Comparison of ENCODE assay signal across 16 cellular contexts in the genomic region with DNA sequence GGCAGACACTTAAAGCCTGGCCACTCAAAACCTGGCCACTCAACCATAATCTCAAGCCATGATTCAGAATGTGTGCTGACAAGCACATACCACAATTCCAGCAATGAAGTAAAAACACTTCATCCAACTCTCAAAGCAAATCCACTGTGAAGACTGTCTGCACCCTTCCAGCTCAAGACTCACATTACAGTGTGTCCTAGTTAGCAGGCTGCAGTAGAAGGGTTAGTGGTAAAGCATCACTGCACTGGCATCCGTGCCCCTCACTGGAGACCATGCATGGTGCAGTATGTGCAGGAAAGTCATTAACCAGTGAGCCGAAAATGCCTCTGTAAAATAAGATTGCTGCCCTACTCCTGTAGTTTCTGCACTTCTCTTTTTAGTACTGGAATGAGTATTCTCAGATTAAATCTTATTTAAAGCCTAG. TPM values are rescaled to one million over a fixed set of nuclear protein-coding genes. Genes with fewer than 3 reads are reported as not detected.
DNase-seq lines count a peak whose midpoint lies in the region; ATAC-seq and TF ChIP-seq lines count a peak whose summit lies in the region.
"Had no signal": no experiment of that assay in that cellular context is flagged by ENCODE, and none has a peak within 500 bp of the region (broad histone marks: within the 10 kb centered on the region; RNA-seq: fewer than 3 reads in every experiment).

No MANE protein-coding gene starts in this region.

- H3K79me1 ChIP-seq in IMR-90 (ENCODE audit: low read depth in 1 of 2, low read length in 2 of 2) (peaks cover 19 to 41% of the 10 kb centered on the region in 2 experiments), neuronal stem cell (ENCODE audit: low read depth, low read length) (no peaks in the 10 kb centered on the region)

- H3K27me3 Mint-ChIP-seq in activated T-helper 2 cell treated with anti-CD3 and anti-CD28 coated beads, Interferon-gamma antibody, Interleukin-2, Interleukin-4, amounts not matched to agents 10 μg/mL and 5 μg/mL and 100 μg/mL, durations not matched to agents 14 hours and 24 hours and 36 hours (ENCODE audit: low read depth): no peaks in the 10 kb centered on the region
- no peaks in the 10 kb centered on the region for H3K27me3 Mint-ChIP-seq in activated CD8-positive, alpha-beta T cell treated with anti-CD3 and anti-CD28 coated beads for 36 hours
- H3K27me3 Mint-ChIP-seq: progenitor cell of endocrine pancreas had no signal

- WGBS in IMR-90 (ENCODE audit: extremely low coverage in 2 of 2, insufficient read length in 1 of 2), 2 experiments: no CpG with 5 or more reads among the region's 2 CpGs
- WGBS in lung, 2 donors: 67 to 78% methylated on average over 2 of the region's 2 CpGs
- WGBS in neuronal stem cell (ENCODE audit: extremely low coverage in 2 of 2, insufficient read length in 2 of 2, insufficient replicate concordance in 1 of 2), 2 donors: no CpG with 5 or more reads among the region's 2 CpGs

- H3K4me3 ChIP-seq in IMR-90 (ENCODE audit: insufficient read depth, low read depth, low read length): no peak overlapping the region
- no peak overlapping the region for H3K4me3 ChIP-seq in lung
- no peak overlapping the region for H3K4me3 ChIP-seq in neuronal stem cell (ENCODE audit: low read length in 2 of 2)
- H3K4me3 ChIP-seq: gastrocnemius medialis, SK-N-MC, testis had no signal

- H3K4ac ChIP-seq in IMR-90 (ENCODE audit: low read depth, low read length): no peak overlapping the region
- H3K4ac ChIP-seq in neuronal stem cell (ENCODE audit: low read length): no peak overlapping the region

- no peak overlapping the region for H3K9ac ChIP-seq in IMR-90 (ENCODE audit: low read depth, low read length)
- H3K9ac ChIP-seq in neuronal stem cell (ENCODE audit: low read depth, low read length, poor library complexity): no peak overlapping the region

- POLR2A ChIA-PET in IMR-90 (lab: Charles Lee; ENCODE audit: unreplicated experiment): no interaction called here
- POLR2A ChIA-PET in activated CD8-positive, alpha-beta T cell treated with anti-CD3 and anti-CD28 coated beads for 36 hours (lab: Charles Lee): interaction anchor here (0.6 kb wide), 1 partner anchor 143 kb away, joined by 3 read pairs; no protein-coding TSS in a partner anchor

- no peak overlapping the region for H2AK9ac ChIP-seq in IMR-90 (replicated peaks; ENCODE audit: low read depth, low read length, poor library complexity)

- no peak overlapping the region for H4K8ac ChIP-seq in IMR-90 (ENCODE audit: low read depth in 2 of 2, low read length in 2 of 2)
- no peak overlapping the region for H4K8ac ChIP-seq in neuronal stem cell (ENCODE audit: low read depth, low read length)

- H3K36me3 ChIP-seq in IMR-90 (ENCODE audit: control insufficient read depth, insufficient read depth, low read length) (no peaks in the 10 kb centered on the region), lung (ENCODE audit: control insufficient read depth in 2 of 2, insufficient read depth in 2 of 2, low read length in 2 of 2) (no peaks in the 10 kb centered on the region), neuronal stem cell (replicated peaks in 1 of 2; ENCODE audit: control insufficient read depth in 2 of 2, insufficient read depth in 2 of 2, low read length in 2 of 2) (no peaks in the 10 kb centered on the region)
- H3K36me3 ChIP-seq: gastrocnemius medialis had no signal

- no peak overlapping the region for H2BK20ac ChIP-seq in IMR-90 (ENCODE audit: low read depth, low read length)

- H2BK5ac ChIP-seq in IMR-90 (ENCODE audit: low read depth, low read length, poor library complexity, severe bottlenecking): no peak overlapping the region
- H2BK5ac ChIP-seq in neuronal stem cell (ENCODE audit: low read length): no peak overlapping the region

- peaks cover 5% of the 10 kb centered on the region for H3K9me1 ChIP-seq in IMR-90 (ENCODE audit: insufficient read depth, low read length)

- no peaks in the 10 kb centered on the region for H4K20me1 ChIP-seq in IMR-90 (ENCODE audit: insufficient read depth, low read length)

- BruUV-seq in IMR-90 (replicated peaks; lab: Mats Ljungman, UMichigan): no TSS peak

- no peak overlapping the region for H2BK12ac ChIP-seq in neuronal stem cell (ENCODE audit: low read length)

- peaks cover 5% of the 10 kb centered on the region for H3K36me3 Mint-ChIP-seq in activated T-helper 2 cell treated with anti-CD3 and anti-CD28 coated beads, Interferon-gamma antibody, Interleukin-2, Interleukin-4, amounts not matched to agents 10 μg/mL and 5 μg/mL and 100 μg/mL, durations not matched to agents 14 hours and 24 hours and 36 hours (ENCODE audit: low read depth)
- peaks cover 6% of the 10 kb centered on the region for H3K36me3 Mint-ChIP-seq in activated CD8-positive, alpha-beta T cell treated with anti-CD3 and anti-CD28 coated beads for 36 hours (ENCODE audit: low read depth)

- H3K4me1 ChIP-seq in IMR-90 (ENCODE audit: control insufficient read depth, insufficient read depth, low read length): peaks cover 16% of the 10 kb centered on the region
- peaks cover 6% of the 10 kb centered on the region in 2 donors for H3K4me1 ChIP-seq in lung (ENCODE audit: control insufficient read depth in 2 of 2, insufficient read depth in 2 of 2, low read length in 2 of 2)
- peaks cover 0 to 8% of the 10 kb centered on the region in 2 donors for H3K4me1 ChIP-seq in neuronal stem cell (ENCODE audit: control insufficient read depth in 2 of 2, insufficient read depth in 1 of 2, low read depth in 1 of 2, low read length in 2 of 2)

- H2BK120ac ChIP-seq in IMR-90 (ENCODE audit: low read depth, low read length) (no peak overlapping the region), neuronal stem cell (ENCODE audit: low read depth, low read length) (no peak overlapping the region)

- peak; percentile 67 for DNase-seq in Caki2 (ENCODE audit: low read depth)
- DNase-seq in IMR-90: peak; percentile 52
- no peak for DNase-seq in activated T-helper 2 cell treated with anti-CD3 and anti-CD28 coated beads, Interferon-gamma antibody, Interleukin-2, Interleukin-4, amounts not matched to agents 10 μg/mL and 5 μg/mL and 100 μg/mL, durations not matched to agents 14 hours and 24 hours and 36 hours (ENCODE audit: low spot score)
- DNase-seq in lung (ENCODE audit: low spot score): peak; percentile 36
- no peak for DNase-seq in activated CD8-positive, alpha-beta T cell treated with anti-CD3 and anti-CD28 coated beads for 36 hours
- DNase-seq in neuronal stem cell (ENCODE audit: low spot score): no peak
- DNase-seq in effector CD8-positive, alpha-beta T cell (lab: John Stamatoyannopoulos, UW): no peak
- DNase-seq: activated naive CD4-positive, alpha-beta T cell treated with Interleukin-2 at 50 U/mL for 16 hours; DND-41; gastrocnemius medialis; islet precursor cell; NCI-H2171; testis had no signal

- TF ChIP-seq POLR2A in IMR-90 (IDR thresholded peaks at IDR 0.05; ENCODE audit: low read depth, low read length): no peak

- H2AFZ ChIP-seq in IMR-90 (replicated peaks; ENCODE audit: low read length, poor library complexity): no peak overlapping the region
- no peak overlapping the region for H2AFZ ChIP-seq in neuronal stem cell (ENCODE audit: low read length)

- no peak for TF ChIP-seq RAD21 in IMR-90 (IDR thresholded peaks at IDR 0.05; ENCODE audit: low read length)

- H3K27ac ChIP-seq in IMR-90 (ENCODE audit: insufficient read depth, low read length) (no peak overlapping the region), lung (ENCODE audit: low read depth in 1 of 2, low read length in 1 of 2) (peak overlapping the region in 1 of 2 donors; percentile 20), neuronal stem cell (replicated peaks; ENCODE audit: low read length) (no peak overlapping the region)
- H3K27ac ChIP-seq: gastrocnemius medialis, SK-N-MC, testis had no signal

- no peak overlapping the region for H4K5ac ChIP-seq in IMR-90 (ENCODE audit: low read depth, low read length)

- no peak overlapping the region for H3K56ac ChIP-seq in IMR-90 (ENCODE audit: extremely low read depth, insufficient read depth, low read length)

- H3K27me3 ChIP-seq in IMR-90 (ENCODE audit: control insufficient read depth, insufficient read depth, low read length): no peaks in the 10 kb centered on the region
- H3K27me3 ChIP-seq in lung (ENCODE audit: control insufficient read depth, insufficient read depth): no peaks in the 10 kb centered on the region
- H3K27me3 ChIP-seq in neuronal stem cell (ENCODE audit: control insufficient read depth in 3 of 3, insufficient read depth in 3 of 3, low read depth in 1 of 3, low read length in 3 of 3): no peaks in the 10 kb centered on the region
- H3K27me3 ChIP-seq: gastrocnemius medialis, testis had no signal

- ATAC-seq in IMR-90 (ENCODE audit: low read depth) (peak; percentile 19; the same call in 1 of the 2 replicates), lung (ENCODE audit: insufficient read depth, low FRiP score) (peak; percentile 60), HG03571 (IDR thresholded peaks at IDR 0.05; ENCODE audit: unreplicated experiment) (no peak)
- ATAC-seq in activated CD8-positive, alpha-beta T cell treated with anti-CD3 and anti-CD28 coated beads for 36 hours: no peak
- ATAC-seq: gastrocnemius medialis had no signal

- H4K91ac ChIP-seq in IMR-90 (ENCODE audit: insufficient read depth, low read depth, low read length) (no peak overlapping the region; the same call in 1 of the 2 replicates), neuronal stem cell (ENCODE audit: low read depth, low read length, poor library complexity) (no peak overlapping the region)

- H3K9me3 ChIP-seq in IMR-90 (ENCODE audit: control insufficient read depth, insufficient read depth, low read length): no peaks in the 10 kb centered on the region
- H3K9me3 ChIP-seq in lung (ENCODE audit: control insufficient read depth in 2 of 2, insufficient read depth in 1 of 2, low read length in 1 of 2): no peaks in the 10 kb centered on the region
- H3K9me3 ChIP-seq in neuronal stem cell (replicated peaks in 1 of 2; ENCODE audit: control insufficient read depth in 2 of 2, insufficient read depth in 1 of 2, low read depth in 1 of 2, low read length in 2 of 2): no peaks in the 10 kb centered on the region
- H3K9me3 ChIP-seq: gastrocnemius medialis, testis had no signal

- H3K9me3 Mint-ChIP-seq in activated T-helper 2 cell treated with anti-CD3 and anti-CD28 coated beads, Interferon-gamma antibody, Interleukin-2, Interleukin-4, amounts not matched to agents 10 μg/mL and 5 μg/mL and 100 μg/mL, durations not matched to agents 14 hours and 24 hours and 36 hours: no peaks in the 10 kb centered on the region
- no peaks in the 10 kb centered on the region for H3K9me3 Mint-ChIP-seq in activated CD8-positive, alpha-beta T cell treated with anti-CD3 and anti-CD28 coated beads for 36 hours

- H2AK5ac ChIP-seq in IMR-90 (ENCODE audit: low read depth, low read length) (no peak overlapping the region; the same call in 1 of the 2 replicates), neuronal stem cell (ENCODE audit: low read depth, low read length) (no peak overlapping the region)

- in situ Hi-C loops in Caki2 (cut with HindIII; ENCODE audit: low pct_unique_long_range_greater_than_20kb, low sequenced_read_pairs): no loop called here
- in situ Hi-C loops in IMR-90 (cut with MboI; ENCODE audit: low sequenced_read_pairs): loop anchor here (25.0 kb wide), 1 partner anchor 346 kb away; no protein-coding TSS in a partner anchor

- H3K14ac ChIP-seq in IMR-90 (replicated peaks; ENCODE audit: low read depth, low read length) (peak overlapping the region; percentile 33; the same call in 1 of the 2 replicates), neuronal stem cell (ENCODE audit: low read length) (no peak overlapping the region)

- dilution Hi-C loops in IMR-90 (cut with HindIII; ENCODE audit: low sequenced_read_pairs, unreplicated experiment): no loop called here

- no peak overlapping the region for H3K18ac ChIP-seq in IMR-90 (ENCODE audit: low read depth, low read length)
- no peak overlapping the region for H3K18ac ChIP-seq in neuronal stem cell (ENCODE audit: low read length)

- H3K4me1 Mint-ChIP-seq in activated T-helper 2 cell treated with anti-CD3 and anti-CD28 coated beads, Interferon-gamma antibody, Interleukin-2, Interleukin-4, amounts not matched to agents 10 μg/mL and 5 μg/mL and 100 μg/mL, durations not matched to agents 14 hours and 24 hours and 36 hours (ENCODE audit: low read depth): peaks cover 38% of the 10 kb centered on the region
- peaks cover 22% of the 10 kb centered on the region for H3K4me1 Mint-ChIP-seq in activated CD8-positive, alpha-beta T cell treated with anti-CD3 and anti-CD28 coated beads for 36 hours (ENCODE audit: low read depth)

- peak overlapping the region; percentile 3 for H3K27ac Mint-ChIP-seq in activated T-helper 2 cell treated with anti-CD3 and anti-CD28 coated beads, Interferon-gamma antibody, Interleukin-2, Interleukin-4, amounts not matched to agents 10 μg/mL and 5 μg/mL and 100 μg/mL, durations not matched to agents 14 hours and 24 hours and 36 hours
- no peak overlapping the region for H3K27ac Mint-ChIP-seq in activated CD8-positive, alpha-beta T cell treated with anti-CD3 and anti-CD28 coated beads for 36 hours
- H3K27ac Mint-ChIP-seq: progenitor cell of endocrine pancreas had no signal

- TF ChIP-seq CTCF in IMR-90 (conservative IDR thresholded peaks at IDR 0.05; ENCODE audit: low read depth, low read length) (no peak), lung (IDR thresholded peaks at IDR 0.05; ENCODE audit: control extremely low read depth, extremely low read depth) (no peak)
- TF ChIP-seq CTCF in activated CD8-positive, alpha-beta T cell treated with anti-CD3 and anti-CD28 coated beads for 36 hours (IDR thresholded peaks at IDR 0.05): no peak

- H3K23ac ChIP-seq in IMR-90 (ENCODE audit: low read depth, low read length) (no peak overlapping the region), neuronal stem cell (ENCODE audit: low read depth, low read length, poor library complexity) (no peak overlapping the region)

- intact Hi-C loops in IMR-90 (cut with micrococcal nuclease): no loop called here
- intact Hi-C loops in activated T-helper 2 cell treated with anti-CD3 and anti-CD28 coated beads, Interferon-gamma antibody, Interleukin-2, Interleukin-4, amounts not matched to agents 10 μg/mL and 5 μg/mL and 100 μg/mL, durations not matched to agents 14 hours and 24 hours and 36 hours (cut with micrococcal nuclease): loop anchor here (2.0 to 10.0 kb wide), 7 partner anchors 15 to 353 kb away; partner anchors contain the start of gene SLC23A2
- intact Hi-C loops in activated CD8-positive, alpha-beta T cell treated with anti-CD3 and anti-CD28 coated beads for 36 hours (cut with micrococcal nuclease): no loop called here

- H2BK15ac ChIP-seq in IMR-90 (ENCODE audit: low read depth, low read length) (no peak overlapping the region), neuronal stem cell (ENCODE audit: low read length) (no peak overlapping the region)

- H3K4me2 ChIP-seq in IMR-90 (ENCODE audit: low read depth, low read length) (no peak overlapping the region), neuronal stem cell (ENCODE audit: insufficient read depth, low read length, poor library complexity, severe bottlenecking) (no peak overlapping the region)

- H3K4me3 Mint-ChIP-seq in activated T-helper 2 cell treated with anti-CD3 and anti-CD28 coated beads, Interferon-gamma antibody, Interleukin-2, Interleukin-4, amounts not matched to agents 10 μg/mL and 5 μg/mL and 100 μg/mL, durations not matched to agents 14 hours and 24 hours and 36 hours (ENCODE audit: low read depth): no peak overlapping the region
- no peak overlapping the region for H3K4me3 Mint-ChIP-seq in activated CD8-positive, alpha-beta T cell treated with anti-CD3 and anti-CD28 coated beads for 36 hours

- CTCF ChIA-PET in IMR-90 (lab: Yijun Ruan, JAX): interaction anchor here (0.6 kb wide), 1 partner anchor 1487 kb away, joined by 3 read pairs; no protein-coding TSS in a partner anchor
- CTCF ChIA-PET in activated CD8-positive, alpha-beta T cell treated with anti-CD3 and anti-CD28 coated beads for 36 hours (lab: Charles Lee): interaction anchor here (0.8 to 1.3 kb wide), 2 partner anchors 89 to 123 kb away, joined by 3 read pairs; no protein-coding TSS in a partner anchor

RNA-seq across cellular contexts. Expression of gene SLC23A2, which starts 43.4 kb away (rescaled TPM):
- total RNA-seq in Caki2 (2014; rRNA removed; shearing (Covaris generic); ENCODE audit: low replicate concordance): 13.8 and 14.6 TPM in 2 replicates
- 10.2 and 11.1 TPM in 2 replicates for total RNA-seq in IMR-90 (2012; rRNA removed)
- 13.5 and 14.4 TPM in 2 replicates for polyA plus RNA-seq in IMR-90 (2012; rRNA removed)
- polyA plus RNA-seq in IMR-90 (2012; cell fraction: cytosol; rRNA removed): 9.3 and 13.1 TPM in 2 replicates
- polyA plus RNA-seq in IMR-90 (2012; cell fraction: nucleus; rRNA removed; ENCODE audit: low replicate concordance): 22.1 and 35.5 TPM in 2 replicates
- total RNA-seq in activated T-helper 2 cell treated with anti-CD3 and anti-CD28 coated beads, Interferon-gamma antibody, Interleukin-2, Interleukin-4, amounts not matched to agents 10 μg/mL and 5 μg/mL and 100 μg/mL, durations not matched to agents 14 hours and 24 hours and 36 hours: 21.3 and 22.4 TPM in 2 replicates
- total RNA-seq in lung: 10 to 100 TPM; 18.9 to 23.5 TPM
- 1 to 10 TPM; 6.0 to 9.7 TPM for polyA plus RNA-seq in lung
- 10 to 100 TPM; 16.0 to 16.2 TPM for total RNA-seq in activated CD8-positive, alpha-beta T cell treated with anti-CD3 and anti-CD28 coated beads for 36 hours
- 5.6 TPM for polyA plus RNA-seq in neuronal stem cell (2013, experiment 1 of 2)
- 5.7 TPM for polyA plus RNA-seq in neuronal stem cell (2013, experiment 2 of 2)

Comparison
In these comparisons a context has a peak if more than half of its experiments do, and no peak if none do; other contexts are left out.
1. DNase-seq: peak in Caki2 (single experiment), IMR-90 (single experiment) and lung (single experiment); none in activated T-helper 2 cell treated with anti-CD3 and anti-CD28 coated beads, Interferon-gamma antibody, Interleukin-2, Interleukin-4, amounts not matched to agents 10 μg/mL and 5 μg/mL and 100 μg/mL, durations not matched to agents 14 hours and 24 hours and 36 hours (single experiment), activated CD8-positive, alpha-beta T cell treated with anti-CD3 and anti-CD28 coated beads for 36 hours (single experiment), neuronal stem cell (single experiment) and effector CD8-positive, alpha-beta T cell (single experiment).
2. ATAC-seq: peak in IMR-90 (single experiment) and lung (single experiment); none in activated CD8-positive, alpha-beta T cell treated with anti-CD3 and anti-CD28 coated beads for 36 hours (single experiment) and HG03571 (single experiment).